23 cellular contexts compared by ENCODE assay signal in genomic region chr21:14010729-14011128, GRCh38.
"Had no signal": no experiment of that assay in that cellular context is flagged by ENCODE, and none has a peak within 500 bp of the region (broad histone marks: within the 10 kb centered on the region; RNA-seq: fewer than 3 reads in every experiment).

No MANE protein-coding gene starts in this region.

- H3K4me3 Mint-ChIP-seq: dendritic cell treated with granulocyte-macrophage colony-stimulating factor and Interleukin-4, amounts not matched to agents 40 ng/mL and 50 ng/mL, for 4 days; mesothelial cell of epicardium had no signal

- H3K36me3 ChIP-seq: colonic mucosa, esophagus muscularis mucosa, gastrocnemius medialis, heart right ventricle, left lung, lower lobe of right lung had no signal

- H3K27me3 Mint-ChIP-seq: dendritic cell treated with granulocyte-macrophage colony-stimulating factor and Interleukin-4, amounts not matched to agents 40 ng/mL and 50 ng/mL, for 4 days had no signal

- H3K36me3 Mint-ChIP-seq: mesothelial cell of epicardium had no signal

- H3K9me3 Mint-ChIP-seq: dendritic cell treated with granulocyte-macrophage colony-stimulating factor and Interleukin-4, amounts not matched to agents 40 ng/mL and 50 ng/mL, for 4 days had no signal

- H3K4me3 ChIP-seq: colonic mucosa, esophagus muscularis mucosa, gastrocnemius medialis, heart right ventricle, left lung, lower lobe of right lung, mucosa of descending colon had no signal

- H3K9me3 ChIP-seq: colonic mucosa, esophagus muscularis mucosa, gastrocnemius medialis, heart right ventricle, left lung, lower lobe of right lung, mucosa of descending colon had no signal

- H3K27me3 ChIP-seq: colonic mucosa, esophagus muscularis mucosa, gastrocnemius medialis, heart right ventricle, left lung had no signal

- H3K4me1 Mint-ChIP-seq: mesothelial cell of epicardium had no signal

- H3K4me1 ChIP-seq: colonic mucosa, esophagus muscularis mucosa, gastrocnemius medialis, heart right ventricle, left lung, lower lobe of right lung had no signal

- H3K27ac ChIP-seq: colonic mucosa, esophagus muscularis mucosa, gastrocnemius medialis, heart right ventricle, left lung, lower lobe of right lung had no signal

- ATAC-seq: gastrocnemius medialis, heart right ventricle, left cardiac atrium, left lung, left ventricle myocardium superior, lower lobe of right lung, mucosa of descending colon had no signal

- FAIRE-seq: endothelial cell of umbilical vein, islet of Langerhans, keratinocyte had no signal

- DNase-seq: colonic mucosa; cortex of kidney; effector CD4-positive, alpha-beta T cell; effector memory CD4-positive, alpha-beta T cell; foreskin fibroblast; foreskin melanocyte; gastrocnemius medialis; glutamatergic neuron; head of caudate nucleus; heart right ventricle; hippocampal formation; left cardiac atrium; left ventricle myocardium superior; lower lobe of right lung; mesenchymal stem cell; mucosa of descending colon had no signal

- H3K27ac Mint-ChIP-seq: dendritic cell treated with granulocyte-macrophage colony-stimulating factor and Interleukin-4, amounts not matched to agents 40 ng/mL and 50 ng/mL, for 4 days; mesothelial cell of epicardium had no signal
